ENCODE assay signal across 13 cellular contexts in genomic region chr6:149079456-149079855, GRCh38.
DNase-seq lines count a peak whose midpoint lies in the region; ATAC-seq, FAIRE-seq and TF ChIP-seq lines count a peak whose summit lies in the region.
"Had no signal": no experiment of that assay in that cellular context is flagged by ENCODE, and none has a peak within 500 bp of the region (broad histone marks: within the 10 kb centered on the region; RNA-seq: fewer than 3 reads in every experiment).

No MANE protein-coding gene starts in this region.

- peak overlapping the region; percentile 57 for H3K27ac Mint-ChIP-seq in T-helper 2 cell treated with Interferon-gamma antibody and Interleukin-4, amounts not matched to agents 5 μg/mL and 100 μg/mL, for 36 hours
- no peak overlapping the region for H3K27ac Mint-ChIP-seq in astrocyte (ENCODE audit: unreplicated experiment)
- H3K27ac Mint-ChIP-seq: IgD-negative memory B cell had no signal

- H3K36me3 ChIP-seq in astrocyte (ENCODE audit: insufficient read depth, low read length) (no peaks in the 10 kb centered on the region), tibial artery (no peaks in the 10 kb centered on the region)

- H4K20me1 ChIP-seq in astrocyte (ENCODE audit: insufficient read depth, low read length) = no peaks in the 10 kb centered on the region

- ATAC-seq in left colon (peak; percentile 40), GM21825 (IDR thresholded peaks at IDR 0.05; ENCODE audit: unreplicated experiment) (no peak)

- peak overlapping the region; percentile 55 for H3K4me2 ChIP-seq in astrocyte (ENCODE audit: low read length)

- H3K4me3 Mint-ChIP-seq in T-helper 2 cell treated with Interferon-gamma antibody and Interleukin-4, amounts not matched to agents 5 μg/mL and 100 μg/mL, for 36 hours = no peak overlapping the region
- H3K4me3 Mint-ChIP-seq in astrocyte (ENCODE audit: unreplicated experiment) = no peak overlapping the region
- H3K4me3 Mint-ChIP-seq: IgD-negative memory B cell, memory B cell had no signal

- H3K27me3 ChIP-seq in astrocyte (ENCODE audit: insufficient read depth, low read length) (no peaks in the 10 kb centered on the region), tibial artery (no peaks in the 10 kb centered on the region)

- H3K4me3 ChIP-seq in astrocyte (ENCODE audit: insufficient read depth, low read depth, low read length) = no peak overlapping the region
- H3K4me3 ChIP-seq in tibial artery = no peak overlapping the region

- H3K27ac ChIP-seq in astrocyte (ENCODE audit: low read depth, low read length) = peak overlapping the region; percentile 75
- peak overlapping the region; percentile 48 to 58 for H3K27ac ChIP-seq in tibial artery

- H3K4me1 ChIP-seq in astrocyte (ENCODE audit: insufficient read depth, low read length) = peaks cover 37% of the 10 kb centered on the region
- H3K4me1 ChIP-seq in tibial artery = peaks cover 0 to 29% (median 10%) of the 10 kb centered on the region in 4 donors

- H2AFZ ChIP-seq in astrocyte (ENCODE audit: low read depth, low read length) = no peak overlapping the region

- H3K9ac ChIP-seq in astrocyte (ENCODE audit: low read length) = peak overlapping the region; percentile 48

- H3K9me3 Mint-ChIP-seq in T-helper 2 cell treated with Interferon-gamma antibody and Interleukin-4, amounts not matched to agents 5 μg/mL and 100 μg/mL, for 36 hours = no peaks in the 10 kb centered on the region
- no peaks in the 10 kb centered on the region for H3K9me3 Mint-ChIP-seq in astrocyte (ENCODE audit: unreplicated experiment)
- H3K9me3 Mint-ChIP-seq: IgD-negative memory B cell, memory B cell had no signal

- H3K36me3 Mint-ChIP-seq in T-helper 2 cell treated with Interferon-gamma antibody and Interleukin-4, amounts not matched to agents 5 μg/mL and 100 μg/mL, for 36 hours (ENCODE audit: low read depth) = peaks cover 7% of the 10 kb centered on the region
- peaks cover 6% of the 10 kb centered on the region for H3K36me3 Mint-ChIP-seq in astrocyte (ENCODE audit: low read depth, unreplicated experiment)

- H3K4me1 Mint-ChIP-seq in T-helper 2 cell treated with Interferon-gamma antibody and Interleukin-4, amounts not matched to agents 5 μg/mL and 100 μg/mL, for 36 hours (ENCODE audit: low read depth) = peaks cover 75% of the 10 kb centered on the region
- H3K4me1 Mint-ChIP-seq in astrocyte (ENCODE audit: low read depth, unreplicated experiment) = peaks cover 32% of the 10 kb centered on the region

- H3K9me3 ChIP-seq in astrocyte (ENCODE audit: insufficient read depth, low read depth, low read length) (no peaks in the 10 kb centered on the region), tibial artery (no peaks in the 10 kb centered on the region)

- no peaks in the 10 kb centered on the region for H3K79me2 ChIP-seq in astrocyte (ENCODE audit: insufficient read depth, low read length)

- TF ChIP-seq CTCF in astrocyte (IDR thresholded peaks at IDR 0.05; ENCODE audit: insufficient read depth, low read depth, low read length) (no peak), tibial artery (IDR thresholded peaks at IDR 0.05) (no peak)

- DNase-seq in T-helper 2 cell treated with Interferon-gamma antibody and Interleukin-4, amounts not matched to agents 5 μg/mL and 100 μg/mL, for 36 hours (ENCODE audit: low spot score) = no peak
- no peak for DNase-seq in T-helper 2 cell
- DNase-seq in astrocyte (ENCODE audit: low read depth) = no peak
- no peak for DNase-seq in left colon
- no peak for DNase-seq in tibial artery
- no peak for DNase-seq in CD1c-positive myeloid dendritic cell (ENCODE audit: extremely low spot score)
- no peak for DNase-seq in NCI-H774 (lab: John Stamatoyannopoulos, UW)
- DNase-seq: DMS53, NCI-H146 had no signal

- H3K27me3 Mint-ChIP-seq in T-helper 2 cell treated with Interferon-gamma antibody and Interleukin-4, amounts not matched to agents 5 μg/mL and 100 μg/mL, for 36 hours (ENCODE audit: low read depth) = no peaks in the 10 kb centered on the region
- H3K27me3 Mint-ChIP-seq in astrocyte (ENCODE audit: low read depth, unreplicated experiment) = no peaks in the 10 kb centered on the region
- H3K27me3 Mint-ChIP-seq: IgD-negative memory B cell, memory B cell had no signal

- intact Hi-C loops in left colon (cut with DNase I, micrococcal nuclease) = no loop called here
- intact Hi-C loops in tibial artery (cut with DNase I; ENCODE audit: low total_unique reads) = no loop called here

- no peak for FAIRE-seq in astrocyte (lab: Jason Lieb, UNC)
- FAIRE-seq: GM19239 had no signal
